8 cellular contexts compared by ENCODE assay signal in the genomic region with DNA sequence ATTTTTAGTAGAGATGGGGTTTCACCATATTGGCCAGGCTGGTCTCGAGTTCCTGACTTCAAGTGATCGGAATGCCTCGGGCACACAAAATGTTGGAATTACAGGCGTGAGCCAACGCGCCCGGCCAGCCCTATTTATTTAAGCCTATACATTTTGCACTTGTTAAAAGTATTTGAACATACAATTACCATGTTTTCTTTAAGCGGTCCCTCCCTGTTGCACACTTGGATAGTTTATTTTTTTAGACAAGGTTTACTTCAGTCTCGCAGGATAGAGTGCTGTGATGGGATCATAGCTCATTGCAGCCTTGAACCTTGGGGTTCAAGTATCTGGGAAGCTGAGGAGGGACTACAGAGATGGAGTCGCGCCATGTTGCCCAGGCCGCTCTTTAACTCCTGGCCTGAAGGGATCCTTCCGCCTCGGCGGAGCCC. TPM values are rescaled to one million over a fixed set of nuclear protein-coding genes. Genes with fewer than 3 reads are reported as not detected.
DNase-seq lines count a peak whose midpoint lies in the region; ATAC-seq and TF ChIP-seq lines count a peak whose summit lies in the region.

No MANE protein-coding gene starts in this region.

- peaks cover 5% of the 10 kb centered on the region for H3K4me1 Mint-ChIP-seq in T-helper 2 cell treated with Interferon-gamma antibody and Interleukin-4, amounts not matched to agents 5 μg/mL and 100 μg/mL, for 36 hours (ENCODE audit: low read depth)
- peaks cover 10% of the 10 kb centered on the region for H3K4me1 Mint-ChIP-seq in activated naive CD8-positive, alpha-beta T cell treated with anti-CD3 and anti-CD28 coated beads for 36 hours

- H3K4me3 Mint-ChIP-seq in T-helper 2 cell treated with Interferon-gamma antibody and Interleukin-4, amounts not matched to agents 5 μg/mL and 100 μg/mL, for 36 hours: peak overlapping the region; percentile 86
- peak overlapping the region; percentile 81 for H3K4me3 Mint-ChIP-seq in activated naive CD8-positive, alpha-beta T cell treated with anti-CD3 and anti-CD28 coated beads for 36 hours

- TF ChIP-seq EP300 in suprapubic skin (IDR thresholded peaks at IDR 0.05): no peak

- no peak for DNase-seq in T-helper 2 cell treated with Interferon-gamma antibody and Interleukin-4, amounts not matched to agents 5 μg/mL and 100 μg/mL, for 36 hours (ENCODE audit: low spot score)
- no peak for DNase-seq in T-helper 2 cell
- DNase-seq in activated naive CD8-positive, alpha-beta T cell treated with anti-CD3 and anti-CD28 coated beads for 36 hours: no peak
- no peak for DNase-seq in left colon
- DNase-seq in suprapubic skin (ENCODE audit: low spot score in 2 of 2): peak in 1 of 2 donors; percentile 49
- DNase-seq in NCI-H345 (lab: John Stamatoyannopoulos, UW): no peak
- no peak for DNase-seq in OCI-M2 (lab: John Stamatoyannopoulos, UW; ENCODE audit: unreplicated experiment)
- no peak for DNase-seq in effector CD8-positive, alpha-beta T cell (lab: John Stamatoyannopoulos, UW)

- H3K27me3 Mint-ChIP-seq in T-helper 2 cell treated with Interferon-gamma antibody and Interleukin-4, amounts not matched to agents 5 μg/mL and 100 μg/mL, for 36 hours (ENCODE audit: low read depth): no peaks in the 10 kb centered on the region
- H3K27me3 Mint-ChIP-seq in activated naive CD8-positive, alpha-beta T cell treated with anti-CD3 and anti-CD28 coated beads for 36 hours: no peaks in the 10 kb centered on the region

- 68% methylated on average over 15 of the region's 15 CpGs for WGBS in suprapubic skin

- no peaks in the 10 kb centered on the region for H3K9me3 Mint-ChIP-seq in T-helper 2 cell treated with Interferon-gamma antibody and Interleukin-4, amounts not matched to agents 5 μg/mL and 100 μg/mL, for 36 hours
- no peaks in the 10 kb centered on the region for H3K9me3 Mint-ChIP-seq in activated naive CD8-positive, alpha-beta T cell treated with anti-CD3 and anti-CD28 coated beads for 36 hours

- H3K27me3 ChIP-seq in suprapubic skin: no peaks in the 10 kb centered on the region

- H3K4me1 ChIP-seq in suprapubic skin: peaks cover 10% of the 10 kb centered on the region

- intact Hi-C loops in left colon (cut with DNase I, micrococcal nuclease): no loop called here

- no peaks in the 10 kb centered on the region for H3K9me3 ChIP-seq in suprapubic skin

- ATAC-seq in left colon: peak; percentile 18

- H3K27ac Mint-ChIP-seq in T-helper 2 cell treated with Interferon-gamma antibody and Interleukin-4, amounts not matched to agents 5 μg/mL and 100 μg/mL, for 36 hours: peak overlapping the region; percentile 93
- peak overlapping the region; percentile 88 for H3K27ac Mint-ChIP-seq in activated naive CD8-positive, alpha-beta T cell treated with anti-CD3 and anti-CD28 coated beads for 36 hours

- H3K4me3 ChIP-seq in suprapubic skin: peak overlapping the region; percentile 53

- no peak for TF ChIP-seq POLR2A in suprapubic skin (IDR thresholded peaks at IDR 0.05)

- no peaks in the 10 kb centered on the region for H3K36me3 ChIP-seq in suprapubic skin

- peak overlapping the region; percentile 72 for H3K27ac ChIP-seq in suprapubic skin

- H3K36me3 Mint-ChIP-seq in T-helper 2 cell treated with Interferon-gamma antibody and Interleukin-4, amounts not matched to agents 5 μg/mL and 100 μg/mL, for 36 hours (ENCODE audit: low read depth): no peaks in the 10 kb centered on the region
- no peaks in the 10 kb centered on the region for H3K36me3 Mint-ChIP-seq in activated naive CD8-positive, alpha-beta T cell treated with anti-CD3 and anti-CD28 coated beads for 36 hours

- TF ChIP-seq CTCF in suprapubic skin (IDR thresholded peaks at IDR 0.05): no peak

RNA-seq across cellular contexts. Expression of a gene that starts 35.7 kb away (rescaled TPM):
- total RNA-seq in activated naive CD8-positive, alpha-beta T cell treated with anti-CD3 and anti-CD28 coated beads for 36 hours: not detected
- total RNA-seq in left colon: under 1 TPM; 0.92 to 0.95 TPM
- total RNA-seq in suprapubic skin: 1 to 10 TPM; 5.6 to 8.5 (median 7.7) TPM
